Comparison of ENCODE assay signal across 1 cellular context in genomic region chr12:120257041-120257821, GRCh38.
TF ChIP-seq lines count a peak whose summit lies in the region.

No MANE protein-coding gene starts in this region.

TF ChIP-seq in IMR-90, 13 proteins besides CTCF, POLR2A, EP300 and RAD21 (continued from another document):
- TF ChIP-seq MAFK (IDR thresholded peaks at IDR 0.05; ENCODE audit: low read depth, low read length), result 0 out of 2 replicates have a peak, but pooled peaks have one; percentile 5
